9 cellular contexts compared by ENCODE assay signal in genomic region chr6:32842690-32843089, GRCh38. TPM values are rescaled to one million over a fixed set of nuclear protein-coding genes. Genes with fewer than 3 reads are reported as not detected.
DNase-seq lines count a peak whose midpoint lies in the region; ATAC-seq and TF ChIP-seq lines count a peak whose summit lies in the region.
"Had no signal": no experiment of that assay in that cellular context is flagged by ENCODE, and none has a peak within 500 bp of the region (broad histone marks: within the 10 kb centered on the region; RNA-seq: fewer than 3 reads in every experiment).

No MANE protein-coding gene starts in this region.

- H3K18ac ChIP-seq in IMR-90 (ENCODE audit: low read depth, low read length) = no peak overlapping the region

- H3K9ac ChIP-seq in BLaER1 (peak overlapping the region; percentile 92), IMR-90 (ENCODE audit: low read depth, low read length) (no peak overlapping the region)

- H3K4me2 ChIP-seq in BLaER1 (peak overlapping the region; percentile 94), IMR-90 (ENCODE audit: low read depth, low read length) (no peak overlapping the region; the same call in 1 of the 2 replicates)

- H3K9me3 ChIP-seq in BLaER1 = no peaks in the 10 kb centered on the region
- no peaks in the 10 kb centered on the region for H3K9me3 ChIP-seq in IMR-90 (ENCODE audit: control insufficient read depth, insufficient read depth, low read length)
- no peaks in the 10 kb centered on the region for H3K9me3 ChIP-seq in breast epithelium
- no peaks in the 10 kb centered on the region for H3K9me3 ChIP-seq in HAP-1

- TF ChIP-seq CTCF in IMR-90 (conservative IDR thresholded peaks at IDR 0.05; ENCODE audit: low read depth, low read length) (no peak), breast epithelium (IDR thresholded peaks at IDR 0.05) (no peak), nephron progenitor cell (IDR thresholded peaks at IDR 0.05) (no peak), GM10266 (IDR thresholded peaks at IDR 0.05; ENCODE audit: control insufficient read depth, insufficient read depth, low read depth, missing control alignments) (no peak)

- no peak for ATAC-seq in IMR-90 (ENCODE audit: low read depth)

- H4K20me1 ChIP-seq in BLaER1 (no peaks in the 10 kb centered on the region), IMR-90 (ENCODE audit: insufficient read depth, low read length) (no peaks in the 10 kb centered on the region)

- H2BK15ac ChIP-seq in IMR-90 (ENCODE audit: low read depth, low read length) = no peak overlapping the region

- no peak overlapping the region for H3K27ac Mint-ChIP-seq in nephron progenitor cell

- H2BK120ac ChIP-seq in IMR-90 (ENCODE audit: low read depth, low read length) = no peak overlapping the region

- POLR2A ChIA-PET in IMR-90 (lab: Charles Lee; ENCODE audit: unreplicated experiment) = no interaction called here

- H3K4me3 ChIP-seq in BLaER1 = peak overlapping the region; percentile 83
- H3K4me3 ChIP-seq in IMR-90 (ENCODE audit: insufficient read depth, low read depth, low read length) = no peak overlapping the region
- H3K4me3 ChIP-seq in breast epithelium = peak overlapping the region; percentile 63 to 89 (median 84)
- no peak overlapping the region for H3K4me3 ChIP-seq in HAP-1

- peak overlapping the region; percentile 13 for H3K4me3 Mint-ChIP-seq in nephron progenitor cell

- peaks cover 7% of the 10 kb centered on the region; the same call in 1 of the 2 replicates for H3K9me1 ChIP-seq in IMR-90 (ENCODE audit: insufficient read depth, low read length)

- BruUV-seq in IMR-90 (replicated peaks; lab: Mats Ljungman, UMichigan) = no TSS peak

- no peak overlapping the region for H3K56ac ChIP-seq in IMR-90 (ENCODE audit: extremely low read depth, insufficient read depth, low read length)

- no peak overlapping the region for H4K91ac ChIP-seq in IMR-90 (ENCODE audit: insufficient read depth, low read depth, low read length)

- TF ChIP-seq RAD21 in IMR-90 (IDR thresholded peaks at IDR 0.05; ENCODE audit: low read length) = no peak

- no peak overlapping the region for H2BK20ac ChIP-seq in IMR-90 (ENCODE audit: low read depth, low read length)

- peaks cover 39% of the 10 kb centered on the region for H3K36me3 ChIP-seq in BLaER1
- peaks cover 15% of the 10 kb centered on the region for H3K36me3 ChIP-seq in IMR-90 (ENCODE audit: control insufficient read depth, insufficient read depth, low read length)
- H3K36me3 ChIP-seq in breast epithelium = peaks cover 4% of the 10 kb centered on the region
- no peaks in the 10 kb centered on the region; the same call in 1 of the 2 replicates for H3K36me3 ChIP-seq in HAP-1 (replicated peaks)

- H2AK5ac ChIP-seq in IMR-90 (ENCODE audit: low read depth, low read length) = no peak overlapping the region

- no peak overlapping the region; a peak in 1 of 4 replicates for H4K8ac ChIP-seq in IMR-90 (ENCODE audit: low read depth in 2 of 2, low read length in 2 of 2)

- H3K27me3 ChIP-seq in BLaER1 (no peaks in the 10 kb centered on the region), IMR-90 (ENCODE audit: control insufficient read depth, insufficient read depth, low read length) (no peaks in the 10 kb centered on the region), breast epithelium (no peaks in the 10 kb centered on the region), HAP-1 (ENCODE audit: low read depth) (no peaks in the 10 kb centered on the region)

- peak overlapping the region; percentile 97 for H3K27ac ChIP-seq in BLaER1
- no peak overlapping the region for H3K27ac ChIP-seq in IMR-90 (ENCODE audit: insufficient read depth, low read length)
- H3K27ac ChIP-seq in breast epithelium = peak overlapping the region; percentile 28 to 97

- no peak overlapping the region for H2AFZ ChIP-seq in IMR-90 (replicated peaks; ENCODE audit: low read length, poor library complexity)

- dilution Hi-C loops in IMR-90 (cut with HindIII; ENCODE audit: low sequenced_read_pairs, unreplicated experiment) = no loop called here

- TF ChIP-seq POLR2A in IMR-90 (IDR thresholded peaks at IDR 0.05; ENCODE audit: low read depth, low read length) (no peak), breast epithelium (IDR thresholded peaks at IDR 0.05) (no peak)

- in situ Hi-C loops in IMR-90 (cut with MboI; ENCODE audit: low sequenced_read_pairs) (no loop called here), HAP-1 (cut with MboI; ENCODE audit: low sequenced_read_pairs) (no loop called here)

- no peaks in the 10 kb centered on the region for H3K36me3 Mint-ChIP-seq in nephron progenitor cell (ENCODE audit: low read depth)

- H3K79me1 ChIP-seq in IMR-90 (ENCODE audit: low read depth in 1 of 2, low read length in 2 of 2) = peaks cover 0 to 25% of the 10 kb centered on the region in 2 experiments; a peak in 2 of 4 replicates

- no peak overlapping the region for H4K5ac ChIP-seq in IMR-90 (ENCODE audit: low read depth, low read length)

- CTCF ChIA-PET in IMR-90 (lab: Yijun Ruan, JAX) = interaction anchor here (1.1 kb wide), 1 partner anchor 11 kb away, joined by 4 read pairs; the partner anchor contains the start of genes PSMB9 and TAP1

- peaks cover 15% of the 10 kb centered on the region for H3K4me1 Mint-ChIP-seq in nephron progenitor cell

- H3K14ac ChIP-seq in IMR-90 (replicated peaks; ENCODE audit: low read depth, low read length) = no peak overlapping the region

- H2BK5ac ChIP-seq in IMR-90 (ENCODE audit: low read depth, low read length, poor library complexity, severe bottlenecking) = no peak overlapping the region

- H3K4me1 ChIP-seq in BLaER1 (peaks cover 74% of the 10 kb centered on the region), IMR-90 (ENCODE audit: control insufficient read depth, insufficient read depth, low read length) (peaks cover 5% of the 10 kb centered on the region), breast epithelium (peaks cover 0 to 10% of the 10 kb centered on the region in 2 donors), HAP-1 (peaks cover 7% of the 10 kb centered on the region)

- peak overlapping the region; percentile 97; the same call in 1 of the 2 replicates for H3K23ac ChIP-seq in IMR-90 (ENCODE audit: low read depth, low read length)

- no peak overlapping the region for H2AK9ac ChIP-seq in IMR-90 (replicated peaks; ENCODE audit: low read depth, low read length, poor library complexity)

- H3K27me3 Mint-ChIP-seq in nephron progenitor cell (ENCODE audit: low read depth, poor library complexity) = peaks cover 93% of the 10 kb centered on the region

- peaks cover 3% of the 10 kb centered on the region for H3K9me3 Mint-ChIP-seq in nephron progenitor cell

- DNase-seq in IMR-90 (no peak), breast epithelium (ENCODE audit: low spot score in 2 of 2) (peak in 1 of 2 donors; percentile 13), nephron progenitor cell (no peak), GM10266 (ENCODE audit: extremely low spot score) (no peak), NCI-H526 (lab: John Stamatoyannopoulos, UW) (no peak), anterior cingulate cortex (lab: John Stamatoyannopoulos, UW) (no peak), HAP-1 (ENCODE audit: low spot score in 2 of 2) (no peak)
- DNase-seq: activated CD4-positive, alpha-beta T cell treated with anti-CD3 and anti-CD28 coated beads, Interleukin-2, amount 50 U/mL, for 4 hours had no signal

- H3K4ac ChIP-seq in IMR-90 (ENCODE audit: low read depth, low read length) = no peak overlapping the region

- WGBS in IMR-90 (ENCODE audit: extremely low coverage in 2 of 2, insufficient read length in 1 of 2), 2 experiments = 100% methylated on average over 3 of the region's 8 CpGs; no CpG with 5 or more reads in 1 of the 2 experiments

- intact Hi-C loops in IMR-90 (cut with micrococcal nuclease) (no loop called here), breast epithelium (cut with DNase I; ENCODE audit: low total_unique reads) (no loop called here)

TF ChIP-seq in IMR-90, 13 proteins besides CTCF, POLR2A, EP300 and RAD21 (continues in another document):
- TF ChIP-seq NFE2L2 (IDR thresholded peaks at IDR 0.05; ENCODE audit: low read depth, low read length) (no peak), CHD1 (IDR thresholded peaks at IDR 0.05; ENCODE audit: low read depth, low read length) (no peak), USF2 (IDR thresholded peaks at IDR 0.05; ENCODE audit: low read depth, low read length) (no peak), MAZ (IDR thresholded peaks at IDR 0.05; ENCODE audit: borderline replicate concordance, low read depth, low read length) (no peak), FOS (IDR thresholded peaks at IDR 0.05; ENCODE audit: low read depth, low read length) (no peak)

RNA-seq across cellular contexts. Expression of gene PSMB8, which starts 1.2 kb away (rescaled TPM):
- total RNA-seq in IMR-90 (2012; rRNA removed) (26.1 and 33.3 TPM in 2 replicates), breast epithelium (10 to 100 TPM; 36.0 to 47.3 (median 44.9) TPM)
- polyA plus RNA-seq in IMR-90 (2012; rRNA removed) = 31.6 and 31.8 TPM in 2 replicates
- polyA plus RNA-seq in IMR-90 (2012; cell fraction: cytosol; rRNA removed) = 33.5 and 40.4 TPM in 2 replicates
- polyA plus RNA-seq in IMR-90 (2012; cell fraction: nucleus; rRNA removed; ENCODE audit: low replicate concordance) = 20.8 and 36.5 TPM in 2 replicates

RNA-seq across cellular contexts. Expression of gene TAP2, which starts 4.2 kb away (rescaled TPM):
- total RNA-seq in IMR-90 (2012; rRNA removed) (6.6 and 8.1 TPM in 2 replicates), breast epithelium (10 to 100 TPM in 1 of 3 donors, 1 to 10 TPM in 2; 7.7 to 18.0 (median 9.5) TPM)
- 11.4 and 13.4 TPM in 2 replicates for polyA plus RNA-seq in IMR-90 (2012; rRNA removed)
- polyA plus RNA-seq in IMR-90 (2012; cell fraction: cytosol; rRNA removed) = 4.5 and 4.7 TPM in 2 replicates
- polyA plus RNA-seq in IMR-90 (2012; cell fraction: nucleus; rRNA removed; ENCODE audit: low replicate concordance) = 12.5 and 26.9 TPM in 2 replicates

RNA-seq across cellular contexts. Expression of gene TAP1, which starts 10.8 kb away (rescaled TPM):
- total RNA-seq in IMR-90 (2012; rRNA removed) = 20.8 and 27.6 TPM in 2 replicates
- polyA plus RNA-seq in IMR-90 (2012; rRNA removed) = 19.5 and 20.1 TPM in 2 replicates
- 19.7 and 20.0 TPM in 2 replicates for polyA plus RNA-seq in IMR-90 (2012; cell fraction: cytosol; rRNA removed)
- polyA plus RNA-seq in IMR-90 (2012; cell fraction: nucleus; rRNA removed; ENCODE audit: low replicate concordance) = 21.4 and 21.6 TPM in 2 replicates
- 10 to 100 TPM; 24.2 to 40.6 (median 28.7) TPM for total RNA-seq in breast epithelium

RNA-seq across cellular contexts. Expression of gene PSMB9, which starts 11.3 kb away (rescaled TPM):
- total RNA-seq in IMR-90 (2012; rRNA removed) (8.3 and 9.0 TPM in 2 replicates), breast epithelium (10 to 100 TPM; 16.8 to 25.9 (median 19.2) TPM)
- polyA plus RNA-seq in IMR-90 (2012; rRNA removed) = 12.6 and 12.8 TPM in 2 replicates
- polyA plus RNA-seq in IMR-90 (2012; cell fraction: cytosol; rRNA removed) = 30.6 and 37.1 TPM in 2 replicates
- polyA plus RNA-seq in IMR-90 (2012; cell fraction: nucleus; rRNA removed; ENCODE audit: low replicate concordance) = 7.0 and 9.8 TPM in 2 replicates

RNA-seq across cellular contexts. Expression of gene HLA-DOB, which starts 25.9 kb away (rescaled TPM):
- 0.28 and 0.36 TPM in 2 replicates for total RNA-seq in IMR-90 (2012; rRNA removed)
- polyA plus RNA-seq in IMR-90 (2012; rRNA removed) = 1.6 and 2.3 TPM in 2 replicates
- 0.20 and 0.48 TPM in 2 replicates for polyA plus RNA-seq in IMR-90 (2012; cell fraction: cytosol; rRNA removed)
- 8.4 and 25.1 TPM in 2 replicates for polyA plus RNA-seq in IMR-90 (2012; cell fraction: nucleus; rRNA removed; ENCODE audit: low replicate concordance)
- total RNA-seq in breast epithelium = 1 to 10 TPM in 2 of 3 donors, not detected in 1; 1.5 to 2.0 TPM

Comparison
In these comparisons a context has a peak if more than half of its experiments do, and no peak if none do; other contexts are left out.
1. H3K4me3 ChIP-seq: peak in BLaER1 (single experiment) and breast epithelium (3 of 3); none in IMR-90 (single experiment) and HAP-1 (single experiment).